29 cellular contexts compared by ENCODE assay signal in genomic region chr11:20931029-20931428, GRCh38.
DNase-seq lines count a peak whose midpoint lies in the region; ATAC-seq and TF ChIP-seq lines count a peak whose summit lies in the region.
"Had no signal": no experiment of that assay in that cellular context is flagged by ENCODE, and none has a peak within 500 bp of the region (broad histone marks: within the 10 kb centered on the region; RNA-seq: fewer than 3 reads in every experiment).

No MANE protein-coding gene starts in this region.

- H3K27ac ChIP-seq in upper lobe of right lung = no peak overlapping the region
- H3K27ac ChIP-seq: 22Rv1; A549; BLaER1; BLaER1 treated with 17β-estradiol and CSF1 and Interleukin-3, amounts not matched to agents 10 nM and 100 nM; C4-2B had no signal

- H3K36me3 ChIP-seq in upper lobe of right lung = no peaks in the 10 kb centered on the region
- H3K36me3 ChIP-seq: BE2C; BLaER1; BLaER1 treated with 17β-estradiol and CSF1 and Interleukin-3, amounts not matched to agents 10 nM and 100 nM had no signal

- intact Hi-C loops in upper lobe of right lung (cut with DNase I) = no loop called here

- no peaks in the 10 kb centered on the region for H3K4me1 ChIP-seq in upper lobe of right lung
- H3K4me1 ChIP-seq: A549; BE2C; BLaER1; BLaER1 treated with 17β-estradiol and CSF1 and Interleukin-3, amounts not matched to agents 10 nM and 100 nM; Caco-2 had no signal

- H3K4me3 ChIP-seq in upper lobe of right lung = no peak overlapping the region
- H3K4me3 ChIP-seq: A549; BLaER1; BLaER1 treated with 17β-estradiol and CSF1 and Interleukin-3, amounts not matched to agents 10 nM and 100 nM had no signal

- ATAC-seq in upper lobe of right lung = peak; percentile 58
- no peak for ATAC-seq in HG03378 (IDR thresholded peaks at IDR 0.05; ENCODE audit: unreplicated experiment)
- ATAC-seq: A549; CD8-positive, alpha-beta T cell had no signal

- no peaks in the 10 kb centered on the region for H3K9me3 ChIP-seq in upper lobe of right lung
- H3K9me3 ChIP-seq: A549; BE2C; BLaER1; BLaER1 treated with 17β-estradiol and CSF1 and Interleukin-3, amounts not matched to agents 10 nM and 100 nM; Caco-2 had no signal

- peak; percentile 39 for DNase-seq in astrocyte of the hippocampus (ENCODE audit: low read depth, low spot score)
- DNase-seq in upper lobe of right lung = no peak
- no peak for DNase-seq in activated gamma-delta T cell treated with Interleukin-2 at 50 U/mL for 16 hours
- DNase-seq: 8988T; ACHN; AML-193; BE2C; C1 segment of cervical spinal cord; Caco-2; Calu3; CD4-positive, alpha-beta memory T cell; CD4-positive, alpha-beta T cell; CD4-positive, CD25-positive, alpha-beta regulatory T cell; CD8-positive, alpha-beta memory T cell; CD8-positive, alpha-beta T cell; COR-L47; DMS 273 treated with DMSO at 0.1 percent for 48 hours; DMS153; DMS53; DMS79; DMS79 treated with DMSO at 0.1 percent for 48 hours; DND-41; EL had no signal

- TF ChIP-seq CTCF in upper lobe of right lung (IDR thresholded peaks at IDR 0.05) = no peak

- no peaks in the 10 kb centered on the region for H3K27me3 ChIP-seq in upper lobe of right lung
- H3K27me3 ChIP-seq: BE2C; BLaER1; BLaER1 treated with 17β-estradiol and CSF1 and Interleukin-3, amounts not matched to agents 10 nM and 100 nM had no signal
